Comparison of ENCODE assay signal across 32 cellular contexts in the genomic region with DNA sequence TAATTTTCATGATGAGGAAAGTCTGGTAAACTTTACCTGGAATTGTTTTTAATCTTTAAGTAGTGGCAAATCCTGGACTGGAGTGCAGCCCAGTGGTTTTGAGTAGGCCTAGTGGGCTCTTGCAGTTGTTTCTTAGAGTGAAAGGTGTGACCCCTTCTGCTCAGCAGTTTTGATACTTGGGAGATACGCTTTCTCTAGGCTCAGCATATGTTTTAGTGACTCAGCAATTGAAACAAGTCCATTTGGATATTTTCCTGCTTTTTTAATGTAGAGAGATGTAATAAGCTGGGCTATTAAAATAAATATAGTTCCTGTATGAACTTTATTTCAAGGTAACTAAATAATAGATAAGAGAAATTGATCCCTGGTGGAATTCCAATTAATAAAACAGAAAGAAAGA.
"Had no signal": no experiment of that assay in that cellular context is flagged by ENCODE, and none has a peak within 500 bp of the region (broad histone marks: within the 10 kb centered on the region; RNA-seq: fewer than 3 reads in every experiment).

No MANE protein-coding gene starts in this region.

- H3K36me3 Mint-ChIP-seq: stimulated activated memory B cell treated with anti-CD40 and anti-IgM and Interleukin-4, amounts not matched to agents 10 μg/mL and 1 μg/mL and 100 μg/mL, for 72 hours; type B pancreatic cell had no signal

- H3K27me3 Mint-ChIP-seq: stimulated activated memory B cell treated with anti-CD40 and anti-IgM and Interleukin-4, amounts not matched to agents 10 μg/mL and 1 μg/mL and 100 μg/mL, for 72 hours; stimulated activated naive CD8-positive, alpha-beta T cell treated with anti-CD3 and anti-CD28 coated beads, Interleukin-15, amount 100 ng/mL, for 72 hours; type B pancreatic cell had no signal

- H3K9me3 Mint-ChIP-seq: activated T-helper 1 cell treated with anti-CD3 and anti-CD28 coated beads, Interleukin-12 subunit alpha, Interleukin-12 subunit beta, Interleukin-2, Interleukin-4 antibody, amounts not matched to agents 30 ng/mL and 10 ng/mL and 1 ng/mL, durations not matched to agents 14 hours and 24 hours and 36 hours; nephron; stimulated activated memory B cell treated with anti-CD40 and anti-IgM and Interleukin-4, amounts not matched to agents 10 μg/mL and 1 μg/mL and 100 μg/mL, for 72 hours; stimulated activated naive CD8-positive, alpha-beta T cell treated with anti-CD3 and anti-CD28 coated beads, Interleukin-15, amount 100 ng/mL, for 72 hours; type B pancreatic cell had no signal

- H3K27ac Mint-ChIP-seq: activated T-helper 1 cell treated with anti-CD3 and anti-CD28 coated beads, Interleukin-12 subunit alpha, Interleukin-12 subunit beta, Interleukin-2, Interleukin-4 antibody, amounts not matched to agents 30 ng/mL and 10 ng/mL and 1 ng/mL, durations not matched to agents 14 hours and 24 hours and 36 hours; nephron; stimulated activated memory B cell treated with anti-CD40 and anti-IgM and Interleukin-4, amounts not matched to agents 10 μg/mL and 1 μg/mL and 100 μg/mL, for 72 hours; stimulated activated naive CD8-positive, alpha-beta T cell treated with anti-CD3 and anti-CD28 coated beads, Interleukin-15, amount 100 ng/mL, for 72 hours; type B pancreatic cell had no signal

- H3K27me3 ChIP-seq: brain microvascular endothelial cell, dorsolateral prefrontal cortex, heart right ventricle, neutrophil, pancreas, sigmoid colon, uterus had no signal

- ATAC-seq: heart right ventricle; mucosa of descending colon; pancreas; psoas muscle; stimulated activated memory B cell treated with anti-CD40 and anti-IgM and Interleukin-4, amounts not matched to agents 10 μg/mL and 1 μg/mL and 100 μg/mL, for 72 hours; stimulated activated naive CD8-positive, alpha-beta T cell treated with anti-CD3 and anti-CD28 coated beads, Interleukin-15, amount 100 ng/mL, for 72 hours had no signal

- H3K36me3 ChIP-seq: brain microvascular endothelial cell, heart right ventricle, left ventricle myocardium inferior, neutrophil, pancreas, sigmoid colon, uterus had no signal

- H3K4me1 ChIP-seq: left ventricle myocardium inferior, pancreas, psoas muscle, sigmoid colon, uterus had no signal

- FAIRE-seq: astrocyte, pancreas, small intestine had no signal

- H3K27ac ChIP-seq: brain microvascular endothelial cell, coronary artery, dorsolateral prefrontal cortex, heart right ventricle, left ventricle myocardium inferior, neutrophil, pancreas, psoas muscle, sigmoid colon, uterus had no signal

- H3K4me3 ChIP-seq: coronary artery, dorsolateral prefrontal cortex, heart right ventricle, left ventricle myocardium inferior, lung, mucosa of descending colon, pancreas, psoas muscle, sigmoid colon, uterus had no signal

- DNase-seq: activated CD4-positive, alpha-beta T cell treated with anti-CD3 and anti-CD28 coated beads for 4 hours; activated CD4-positive, alpha-beta T cell treated with anti-CD3 and anti-CD28 coated beads, Interleukin-2, amount 50 U/mL, for 4 hours; activated CD8-positive, alpha-beta memory T cell treated with anti-CD3 and anti-CD28 coated beads for 24 hours; activated effector memory CD4-positive, alpha-beta T cell treated with anti-CD3 and anti-CD28 coated beads, Interleukin-2, amount 50 U/mL, for 16 hours; activated naive CD4-positive, alpha-beta T cell treated with anti-CD3 and anti-CD28 coated beads, Interleukin-2, amount 50 U/mL, for 16 hours; activated T-cell treated with anti-CD3 and anti-CD28 coated beads, Interleukin-2, amount 50 U/mL, for 1 hour; amniotic stem cell; brain microvascular endothelial cell; dorsolateral prefrontal cortex; effector memory CD4-positive, alpha-beta T cell; heart right ventricle; islet precursor cell; left ventricle myocardium inferior; mucosa of descending colon; pancreas; psoas muscle; sigmoid colon; small intestine; stimulated activated CD4-positive, alpha-beta T cell treated with anti-CD3 and anti-CD28 coated beads, Interleukin-4, amount 100 ng/mL, for 4 hours; stimulated activated CD8-positive, alpha-beta memory T cell treated with anti-CD3 and anti-CD28 coated beads, Interleukin-4, amount 100 ng/mL, for 48 hours; stimulated activated naive CD8-positive, alpha-beta T cell treated with anti-CD3 and anti-CD28 coated beads, Interleukin-15, amount 100 ng/mL, for 72 hours; substantia nigra; T-helper 1 cell; uterus had no signal

- H3K9me3 ChIP-seq: heart right ventricle, left ventricle myocardium inferior, mucosa of descending colon, neutrophil, pancreas, psoas muscle, sigmoid colon, uterus had no signal

- H3K4me3 Mint-ChIP-seq: activated T-helper 1 cell treated with anti-CD3 and anti-CD28 coated beads, Interleukin-12 subunit alpha, Interleukin-12 subunit beta, Interleukin-2, Interleukin-4 antibody, amounts not matched to agents 30 ng/mL and 10 ng/mL and 1 ng/mL, durations not matched to agents 14 hours and 24 hours and 36 hours; nephron; stimulated activated memory B cell treated with anti-CD40 and anti-IgM and Interleukin-4, amounts not matched to agents 10 μg/mL and 1 μg/mL and 100 μg/mL, for 72 hours; stimulated activated naive CD8-positive, alpha-beta T cell treated with anti-CD3 and anti-CD28 coated beads, Interleukin-15, amount 100 ng/mL, for 72 hours; type B pancreatic cell had no signal

- H3K4me1 Mint-ChIP-seq: nephron had no signal
